In the genomic region with DNA sequence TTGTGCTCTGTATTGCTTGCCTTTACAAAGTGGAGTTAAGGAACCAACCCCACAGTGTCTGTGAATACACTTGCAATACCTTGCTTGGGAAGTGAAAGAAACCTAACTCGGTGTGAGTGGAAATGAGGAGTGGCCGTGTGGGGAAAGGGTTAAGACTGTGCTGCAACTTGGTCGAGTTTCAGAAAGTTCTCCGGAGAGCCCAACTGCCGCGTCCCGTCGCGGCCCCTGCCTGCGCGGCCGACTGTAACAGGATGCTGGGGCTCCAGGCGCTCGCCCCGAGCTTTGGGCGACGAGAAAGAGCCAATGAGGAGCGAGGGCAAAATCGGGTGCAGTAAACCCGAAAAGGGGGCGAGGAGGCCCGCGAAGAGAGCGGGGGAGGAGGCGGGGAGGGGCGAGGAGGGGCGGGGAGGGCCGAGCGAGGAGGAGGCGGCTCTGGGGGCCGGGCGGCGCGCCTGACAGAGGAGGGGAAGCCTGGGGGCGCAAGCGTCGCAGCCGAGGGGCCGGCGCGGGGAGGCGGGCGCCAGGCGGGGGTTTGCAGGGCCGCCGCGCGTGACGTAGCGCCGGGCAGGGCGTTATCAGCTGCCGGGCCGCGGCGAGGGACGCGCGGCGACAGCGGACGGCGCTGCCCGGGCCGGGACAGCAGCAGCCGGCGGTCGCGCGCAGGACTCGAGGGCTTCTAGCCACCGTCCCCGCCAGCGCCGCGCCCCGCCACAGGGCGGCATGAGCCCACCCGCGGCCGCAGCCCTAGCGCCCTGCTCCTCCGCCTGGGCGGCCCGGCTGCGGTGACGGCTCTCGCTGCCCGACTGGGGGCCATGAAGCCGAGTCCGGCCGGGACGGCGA, we compare ENCODE assay signal across 8 cellular contexts. TPM values are rescaled to one million over a fixed set of nuclear protein-coding genes. Genes with fewer than 3 reads are reported as not detected.
DNase-seq lines count a peak whose midpoint lies in the region; ATAC-seq and TF ChIP-seq lines count a peak whose summit lies in the region.

A gene with protein sequence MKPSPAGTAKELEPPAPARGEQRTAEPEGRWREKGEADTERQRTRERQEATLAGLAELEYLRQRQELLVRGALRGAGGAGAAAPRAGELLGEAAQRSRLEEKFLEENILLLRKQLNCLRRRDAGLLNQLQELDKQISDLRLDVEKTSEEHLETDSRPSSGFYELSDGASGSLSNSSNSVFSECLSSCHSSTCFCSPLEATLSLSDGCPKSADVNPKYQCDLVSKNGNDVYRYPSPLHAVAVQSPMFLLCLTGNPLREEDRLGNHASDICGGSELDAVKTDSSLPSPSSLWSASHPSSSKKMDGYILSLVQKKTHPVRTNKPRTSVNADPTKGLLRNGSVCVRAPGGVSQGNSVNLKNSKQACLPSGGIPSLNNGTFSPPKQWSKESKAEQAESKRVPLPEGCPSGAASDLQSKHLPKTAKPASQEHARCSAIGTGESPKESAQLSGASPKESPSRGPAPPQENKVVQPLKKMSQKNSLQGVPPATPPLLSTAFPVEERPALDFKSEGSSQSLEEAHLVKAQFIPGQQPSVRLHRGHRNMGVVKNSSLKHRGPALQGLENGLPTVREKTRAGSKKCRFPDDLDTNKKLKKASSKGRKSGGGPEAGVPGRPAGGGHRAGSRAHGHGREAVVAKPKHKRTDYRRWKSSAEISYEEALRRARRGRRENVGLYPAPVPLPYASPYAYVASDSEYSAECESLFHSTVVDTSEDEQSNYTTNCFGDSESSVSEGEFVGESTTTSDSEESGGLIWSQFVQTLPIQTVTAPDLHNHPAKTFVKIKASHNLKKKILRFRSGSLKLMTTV (plus strand): TSS at position 572 of the 840 bp plus-strand sequence. CDS start 241 bp downstream, at position 813.

- peaks cover 0 to 39% of the 10 kb centered on the region in 2 donors for H3K4me1 ChIP-seq in right atrium auricular region

- H3K9me3 Mint-ChIP-seq in progenitor cell of endocrine pancreas (ENCODE audit: low read depth), result no peaks in the 10 kb centered on the region

- peak within 1 kb of the TSS; percentile 96 for H3K27ac Mint-ChIP-seq in progenitor cell of endocrine pancreas

- peak within 1 kb of the TSS; percentile 76 for H3K27ac ChIP-seq in angular gyrus (ENCODE audit: low read depth, low read length)
- peak within 1 kb of the TSS; percentile 85 to 95 for H3K27ac ChIP-seq in right atrium auricular region

- H3K36me3 ChIP-seq in right atrium auricular region, result peaks cover 14% of the 10 kb centered on the region

- DNase-seq in AG09309 (ENCODE audit: low read depth) (peak; percentile 57), SK-MEL-5 (ENCODE audit: low read depth, low spot score) (peak; percentile 50), right atrium auricular region (ENCODE audit: low spot score) (peak; percentile 70), progenitor cell of endocrine pancreas (ENCODE audit: low spot score, unreplicated experiment) (peak; percentile 63), SHP77 treated with DMSO at 0.1 percent for 48 hours (lab: John Stamatoyannopoulos, UW) (no peak)

- TF ChIP-seq CTCF in AG09309 (IDR thresholded peaks at IDR 0.05; ENCODE audit: control insufficient read depth, insufficient read depth, low read depth, low read length, missing control alignments) (no peak), right atrium auricular region (IDR thresholded peaks at IDR 0.05) (no peak), progenitor cell of endocrine pancreas (IDR thresholded peaks at IDR 0.05; ENCODE audit: unreplicated experiment) (no peak)

- in situ Hi-C loops in SK-MEL-5 (cut with HindIII; ENCODE audit: low pct_unique_long_range_greater_than_20kb, low sequenced_read_pairs), result no loop called here

- no peaks in the 10 kb centered on the region for H3K36me3 Mint-ChIP-seq in progenitor cell of endocrine pancreas (ENCODE audit: insufficient read depth)

- H3K27me3 Mint-ChIP-seq in progenitor cell of endocrine pancreas, result peaks cover 24% of the 10 kb centered on the region

- H3K4me3 ChIP-seq in AG09309 (ENCODE audit: control insufficient read depth, low read depth, low read length) (peak within 1 kb of the TSS; percentile 87), right atrium auricular region (peak within 1 kb of the TSS; percentile 72 to 86)

- H3K4me1 Mint-ChIP-seq in progenitor cell of endocrine pancreas (ENCODE audit: low read depth), result peaks cover 37% of the 10 kb centered on the region

- H3K9me3 ChIP-seq in right atrium auricular region, result no peaks in the 10 kb centered on the region

- H3K4me3 Mint-ChIP-seq in progenitor cell of endocrine pancreas (ENCODE audit: low read depth), result peak within 1 kb of the TSS; percentile 95

- ATAC-seq in GM18870 (IDR thresholded peaks at IDR 0.05; ENCODE audit: unreplicated experiment), result peak; percentile 39
- ATAC-seq in HG03045 (IDR thresholded peaks at IDR 0.05; ENCODE audit: unreplicated experiment), result peak; percentile 53

- no peaks in the 10 kb centered on the region for H3K27me3 ChIP-seq in right atrium auricular region

RNA-seq across cellular contexts. Expression of the gene that starts here (rescaled TPM):
- total RNA-seq in SK-MEL-5 (2014; rRNA removed; shearing (Covaris generic)), result 8.8 and 9.7 TPM in 2 replicates
- polyA plus RNA-seq in SK-MEL-5 (2015; cell fraction: cytosol; rRNA removed), result 12.8 and 16.7 TPM in 2 replicates
- 9.2 and 9.3 TPM in 2 replicates for polyA plus RNA-seq in SK-MEL-5 (2015; cell fraction: nucleus; rRNA removed)
- 10 to 100 TPM in 1 of 2 donors, 1 to 10 TPM in 1; 3.5 to 21.2 TPM for total RNA-seq in right atrium auricular region
- total RNA-seq in progenitor cell of endocrine pancreas, result 5.5 and 8.2 TPM in 2 replicates
